8 cellular contexts compared by ENCODE assay signal in genomic region chr1:183655562-183656075, GRCh38. TPM values are rescaled to one million over a fixed set of nuclear protein-coding genes. Genes with fewer than 3 reads are reported as not detected.
DNase-seq lines count a peak whose midpoint lies in the region; ATAC-seq, FAIRE-seq and TF ChIP-seq lines count a peak whose summit lies in the region.

No MANE protein-coding gene starts in this region.

- H3K27me3 ChIP-seq in GM06990 (replicated peaks; ENCODE audit: control insufficient read depth, insufficient read depth, low read length) = no peaks in the 10 kb centered on the region
- no peaks in the 10 kb centered on the region for H3K27me3 ChIP-seq in WERI-Rb-1 (ENCODE audit: insufficient read depth, low read depth, severe bottlenecking)
- H3K27me3 ChIP-seq in bronchial epithelial cell (ENCODE audit: control insufficient read depth, insufficient read depth, low read length) = no peaks in the 10 kb centered on the region
- no peaks in the 10 kb centered on the region for H3K27me3 ChIP-seq in keratinocyte (ENCODE audit: control insufficient read depth, extremely low read depth, insufficient read depth, low read length)

- H3K4me2 ChIP-seq in keratinocyte (ENCODE audit: control insufficient read depth, extremely low read depth, insufficient read depth, low read depth, low read length) = no peak overlapping the region

- H3K27ac ChIP-seq in WERI-Rb-1 (no peak overlapping the region), keratinocyte (ENCODE audit: control insufficient read depth, insufficient read depth, low read length) (no peak overlapping the region)

- ATAC-seq in HG03060 (IDR thresholded peaks at IDR 0.05; ENCODE audit: low read depth, unreplicated experiment) (peak; percentile 75), GM19455 (IDR thresholded peaks at IDR 0.05; ENCODE audit: unreplicated experiment) (no peak)

- no peak for DNase-seq in GM06990 (ENCODE audit: extremely low read depth, insufficient read length)
- peak; percentile 84 for DNase-seq in NCI-H2196 (lab: John Stamatoyannopoulos, UW; ENCODE audit: unreplicated experiment)
- DNase-seq in WERI-Rb-1 = peak; percentile 63
- peak; percentile 69 for DNase-seq in bronchial epithelial cell (ENCODE audit: low read depth)
- no peak for DNase-seq in keratinocyte (ENCODE audit: low read depth, low spot score)
- peak; percentile 59 to 69 for DNase-seq in stimulated activated CD4-positive, alpha-beta T cell treated with anti-CD3 and anti-CD28 coated beads, Interleukin-1b, Interleukin-23, amount 100 ng/mL, for 4 hours (ENCODE audit: low read depth in 2 of 2)

- H3K9me3 ChIP-seq in WERI-Rb-1 (ENCODE audit: severe bottlenecking) = no peaks in the 10 kb centered on the region
- no peaks in the 10 kb centered on the region for H3K9me3 ChIP-seq in keratinocyte (ENCODE audit: control insufficient read depth, low read depth, low read length)

- no peak overlapping the region for H3K9ac ChIP-seq in keratinocyte (ENCODE audit: control insufficient read depth, extremely low read depth, insufficient read depth, low read length)

- no peaks in the 10 kb centered on the region for H3K4me1 ChIP-seq in keratinocyte (ENCODE audit: control insufficient read depth, extremely low read depth, insufficient read depth, low read length)

- no peaks in the 10 kb centered on the region for H4K20me1 ChIP-seq in keratinocyte (ENCODE audit: control insufficient read depth, extremely low read depth, insufficient read depth, low read length)

- dilution Hi-C loops in keratinocyte (cut with MboI; ENCODE audit: extremely low pct_ligation_motif_present, low sequenced_read_pairs) = no loop called here

- H3K79me2 ChIP-seq in keratinocyte (ENCODE audit: control insufficient read depth, insufficient read depth, low read length) = no peaks in the 10 kb centered on the region

- TF ChIP-seq CTCF in GM06990 (IDR thresholded peaks at IDR 0.05; ENCODE audit: insufficient read depth, low read length, poor library complexity, severe bottlenecking) = peak; percentile 80
- TF ChIP-seq CTCF in WERI-Rb-1 (IDR thresholded peaks at IDR 0.05; ENCODE audit: low read depth, low read length) = peak; percentile 84
- peak; percentile 83 for TF ChIP-seq CTCF in bronchial epithelial cell (IDR thresholded peaks at IDR 0.05; ENCODE audit: insufficient read depth, low read length, severe bottlenecking)
- TF ChIP-seq CTCF in keratinocyte (optimal IDR thresholded peaks at IDR 0.05 in 1 of 3, IDR thresholded peaks at IDR 0.05 in 1 of 3, conservative IDR thresholded peaks at IDR 0.05 in 1 of 3; ENCODE audit: extremely low read depth in 1 of 3, insufficient read depth in 2 of 3, low read length in 3 of 3) = peak; percentile 76 to 84 (median 80)

- no peaks in the 10 kb centered on the region for H3K9me1 ChIP-seq in keratinocyte (ENCODE audit: control insufficient read depth, extremely low read depth, insufficient read depth, low read length)

- peak overlapping the region; percentile 62 for H2AFZ ChIP-seq in keratinocyte (ENCODE audit: control insufficient read depth, low read length)

- FAIRE-seq in bronchial epithelial cell (lab: Jason Lieb, UNC) (no peak), keratinocyte (lab: Jason Lieb, UNC) (peak; percentile 85)

- H3K4me3 ChIP-seq in GM06990 (replicated peaks; ENCODE audit: low read depth, low read length) (no peak overlapping the region), WERI-Rb-1 (ENCODE audit: low read depth, low read length) (no peak overlapping the region), bronchial epithelial cell (ENCODE audit: low read depth, low read length) (no peak overlapping the region), keratinocyte (ENCODE audit: control insufficient read depth in 2 of 3, extremely low read depth in 1 of 3, insufficient read depth in 2 of 3, low read depth in 1 of 3, low read length in 3 of 3) (no peak overlapping the region)

- no peaks in the 10 kb centered on the region for H3K36me3 ChIP-seq in GM06990 (ENCODE audit: control insufficient read depth, insufficient read depth, low read length)
- H3K36me3 ChIP-seq in WERI-Rb-1 = no peaks in the 10 kb centered on the region
- H3K36me3 ChIP-seq in bronchial epithelial cell (ENCODE audit: control insufficient read depth, insufficient read depth, low read length) = no peaks in the 10 kb centered on the region
- H3K36me3 ChIP-seq in keratinocyte (ENCODE audit: control insufficient read depth in 2 of 2, extremely low read depth in 1 of 2, insufficient read depth in 2 of 2, low read length in 2 of 2) = no peaks in the 10 kb centered on the region

RNA-seq across cellular contexts. Expression of gene APOBEC4, which starts 2.5 kb away (rescaled TPM):
- not detected in 2 replicates for total RNA-seq in bronchial epithelial cell
- polyA plus RNA-seq in keratinocyte = not detected in 3 replicates
- not detected for polyA plus RNA-seq in keratinocyte (2011; ENCODE audit: low read depth)
- not detected in 2 replicates for polyA plus RNA-seq in keratinocyte (2011; cell fraction: cytosol; rRNA removed)
- not detected in 2 replicates for polyA plus RNA-seq in keratinocyte (2011; cell fraction: nucleus; rRNA removed)
- polyA plus RNA-seq in keratinocyte (2012; ENCODE audit: low replicate concordance) = not detected in 2 replicates
- polyA minus RNA-seq in keratinocyte = not detected in 3 replicates
- not detected for polyA minus RNA-seq in keratinocyte (2011; cell fraction: cytosol; rRNA and poly(A)+ RNA removed)
- polyA minus RNA-seq in keratinocyte (2011; cell fraction: nucleus; rRNA and poly(A)+ RNA removed) = not detected in 2 replicates

RNA-seq across cellular contexts. Expression of gene ARPC5, which starts 20.0 kb away (rescaled TPM):
- 95.3 and 182 TPM in 2 replicates for total RNA-seq in bronchial epithelial cell
- polyA plus RNA-seq in keratinocyte = 146 to 255 TPM (median 184 TPM) in 3 replicates
- 353 TPM for polyA plus RNA-seq in keratinocyte (2011; ENCODE audit: low read depth)
- polyA plus RNA-seq in keratinocyte (2011; cell fraction: cytosol; rRNA removed) = 117 and 198 TPM in 2 replicates
- 67.3 and 79.7 TPM in 2 replicates for polyA plus RNA-seq in keratinocyte (2011; cell fraction: nucleus; rRNA removed)
- polyA plus RNA-seq in keratinocyte (2012; ENCODE audit: low replicate concordance) = 164 and 231 TPM in 2 replicates
- 45.8 to 71.8 TPM (median 53.7 TPM) in 3 replicates for polyA minus RNA-seq in keratinocyte
- 207 TPM for polyA minus RNA-seq in keratinocyte (2011; cell fraction: cytosol; rRNA and poly(A)+ RNA removed)
- polyA minus RNA-seq in keratinocyte (2011; cell fraction: nucleus; rRNA and poly(A)+ RNA removed) = 39.7 and 64.8 TPM in 2 replicates

Comparison
In these comparisons a context has a peak if more than half of its experiments do, and no peak if none do; other contexts are left out.
1. DNase-seq: peak in NCI-H2196 (single experiment), WERI-Rb-1 (single experiment), bronchial epithelial cell (single experiment) and stimulated activated CD4-positive, alpha-beta T cell treated with anti-CD3 and anti-CD28 coated beads, Interleukin-1b, Interleukin-23, amount 100 ng/mL, for 4 hours (2 of 2); none in GM06990 (single experiment) and keratinocyte (single experiment).
2. Peak in every context shown above with its lines, with median percentiles within 50 percentile points of each other: CTCF ChIP-seq.